Comparison of ENCODE assay signal across 8 cellular contexts in genomic region chr14:102319351-102320032, GRCh38. TPM values are rescaled to one million over a fixed set of nuclear protein-coding genes. Genes with fewer than 3 reads are reported as not detected.
DNase-seq lines count a peak whose midpoint lies in the region; ATAC-seq lines count a peak whose summit lies in the region.

Gene ZNF839, plus strand, starts transcription at chr14:102319746. Its CDS starts 20 bp downstream, at chr14:102319766.

- H3K27ac Mint-ChIP-seq in CD8-positive, alpha-beta memory T cell, result peak within 1 kb of the TSS; percentile 98 to 100 (median 99)

- peak within 1 kb of the TSS; percentile 85 for H3K9ac ChIP-seq in HUES6 (ENCODE audit: low read length)

- H3K9me3 ChIP-seq in CD8-positive, alpha-beta memory T cell (ENCODE audit: low read length), result no peaks in the 10 kb centered on the region
- H3K9me3 ChIP-seq in HUES6 (ENCODE audit: control insufficient read depth, insufficient read depth, low read depth, low read length), result no peaks in the 10 kb centered on the region

- H3K4me3 Mint-ChIP-seq in CD8-positive, alpha-beta memory T cell, result peak within 1 kb of the TSS; percentile 94 to 99 (median 96)

- H3K9me3 Mint-ChIP-seq in CD8-positive, alpha-beta memory T cell, result peaks cover 0 to 3% (median 0%) of the 10 kb centered on the region in 5 donors

- H3K4me3 ChIP-seq in CD8-positive, alpha-beta memory T cell (ENCODE audit: low read length), result peak within 1 kb of the TSS; percentile 71
- H3K4me3 ChIP-seq in HUES6 (ENCODE audit: low read depth, low read length), result peak within 1 kb of the TSS; percentile 73

- H3K4me1 ChIP-seq in CD8-positive, alpha-beta memory T cell (ENCODE audit: insufficient read depth, low read length), result peaks cover 37% of the 10 kb centered on the region
- H3K4me1 ChIP-seq in HUES6 (ENCODE audit: control insufficient read depth, insufficient read depth, low read length), result peaks cover 31% of the 10 kb centered on the region

- H3K4me1 Mint-ChIP-seq in CD8-positive, alpha-beta memory T cell, result peaks cover 39 to 68% (median 64%) of the 10 kb centered on the region in 3 donors

- CTCF ChIA-PET in CD8-positive, alpha-beta memory T cell (lab: Charles Lee), result interaction anchor here (0.8 to 5.7 kb wide), 3 partner anchors 11 to 15 kb away, joined by 4 to 79 read pairs (median 9); partner anchors contain the start of gene MOK
- CTCF ChIA-PET in activated CD8-positive, alpha-beta memory T cell treated with anti-CD3 and anti-CD28 coated beads for 36 hours (lab: Charles Lee), result interaction anchor here (0.7 to 1.2 kb wide), 3 partner anchors 205 to 355 kb away, joined by 3 read pairs; partner anchors contain the start of gene DYNC1H1

- no peaks in the 10 kb centered on the region for H3K27me3 ChIP-seq in CD8-positive, alpha-beta memory T cell (ENCODE audit: insufficient read depth, low read length, poor library complexity, severe bottlenecking)
- peaks cover 4% of the 10 kb centered on the region; the same call in 1 of the 2 replicates for H3K27me3 ChIP-seq in HUES6 (ENCODE audit: control insufficient read depth, insufficient read depth, low read length)

- peaks cover 0 to 20% (median 2%) of the 10 kb centered on the region in 3 donors for H3K36me3 Mint-ChIP-seq in CD8-positive, alpha-beta memory T cell

- DNase-seq in CD8-positive, alpha-beta memory T cell, result peak; percentile 88 to 95 (median 91)
- DNase-seq in NOMO-1 treated with dmso at 0.1 percent for 144 hours (lab: John Stamatoyannopoulos, UW; ENCODE audit: unreplicated experiment) (peak; percentile 74), medulla oblongata (ENCODE audit: extremely low spot score) (peak; percentile 92)
- peak; percentile 89 for DNase-seq in effector CD4-positive, alpha-beta T cell
- DNase-seq in stimulated activated CD4-positive, alpha-beta T cell treated with anti-CD3 and anti-CD28 coated beads, TNF-alpha, amount 100 ng/mL, for 48 hours (ENCODE audit: low read depth in 3 of 3), result peak; percentile 89 to 95 (median 91)

- ATAC-seq in GM21360 (IDR thresholded peaks at IDR 0.05; ENCODE audit: unreplicated experiment), result peak; percentile 53

- H3K27ac ChIP-seq in CD8-positive, alpha-beta memory T cell (ENCODE audit: low read depth, low read length), result peak within 1 kb of the TSS; percentile 88
- H3K27ac ChIP-seq in HUES6 (ENCODE audit: low read depth, low read length), result peak within 1 kb of the TSS; percentile 11; the same call in 1 of the 2 replicates

- H3K27me3 Mint-ChIP-seq in CD8-positive, alpha-beta memory T cell, result peaks cover 0 to 8% of the 10 kb centered on the region in 2 donors

- POLR2A ChIA-PET in CD8-positive, alpha-beta memory T cell (lab: Charles Lee), result interaction anchor here (0.6 to 1.4 kb wide), 2 partner anchors 43 to 879 kb away, joined by 3 to 7 read pairs; partner anchors contain the start of genes CINP and TECPR2
- POLR2A ChIA-PET in activated CD8-positive, alpha-beta memory T cell treated with anti-CD3 and anti-CD28 coated beads for 36 hours (lab: Charles Lee), result interaction anchor here (1.0 kb wide), 1 partner anchor 43 kb away, joined by 7 read pairs; the partner anchor contains the start of genes CINP and TECPR2

- no peaks in the 10 kb centered on the region for H3K36me3 ChIP-seq in CD8-positive, alpha-beta memory T cell (ENCODE audit: insufficient read depth, low read length)
- peaks cover 8% of the 10 kb centered on the region; the same call in 1 of the 2 replicates for H3K36me3 ChIP-seq in HUES6 (ENCODE audit: control insufficient read depth, insufficient read depth, low read length)

RNA-seq across cellular contexts. Expression of gene ZNF839, which starts in this region (rescaled TPM):
- 10 to 100 TPM; 12.9 to 14.0 TPM for total RNA-seq in CD8-positive, alpha-beta memory T cell
- polyA plus RNA-seq in CD8-positive, alpha-beta memory T cell, result 7.2 TPM
- 10 to 100 TPM; 13.5 to 14.2 TPM for total RNA-seq in activated CD8-positive, alpha-beta memory T cell treated with anti-CD3 and anti-CD28 coated beads for 36 hours

Comparison
In these comparisons a context has a peak if more than half of its experiments do, and no peak if none do; other contexts are left out.
1. Peak in every context shown above with its lines: DNase-seq, ATAC-seq, H3K4me3 ChIP-seq and H3K27ac ChIP-seq.